8 cellular contexts compared by ENCODE assay signal in the genomic region with DNA sequence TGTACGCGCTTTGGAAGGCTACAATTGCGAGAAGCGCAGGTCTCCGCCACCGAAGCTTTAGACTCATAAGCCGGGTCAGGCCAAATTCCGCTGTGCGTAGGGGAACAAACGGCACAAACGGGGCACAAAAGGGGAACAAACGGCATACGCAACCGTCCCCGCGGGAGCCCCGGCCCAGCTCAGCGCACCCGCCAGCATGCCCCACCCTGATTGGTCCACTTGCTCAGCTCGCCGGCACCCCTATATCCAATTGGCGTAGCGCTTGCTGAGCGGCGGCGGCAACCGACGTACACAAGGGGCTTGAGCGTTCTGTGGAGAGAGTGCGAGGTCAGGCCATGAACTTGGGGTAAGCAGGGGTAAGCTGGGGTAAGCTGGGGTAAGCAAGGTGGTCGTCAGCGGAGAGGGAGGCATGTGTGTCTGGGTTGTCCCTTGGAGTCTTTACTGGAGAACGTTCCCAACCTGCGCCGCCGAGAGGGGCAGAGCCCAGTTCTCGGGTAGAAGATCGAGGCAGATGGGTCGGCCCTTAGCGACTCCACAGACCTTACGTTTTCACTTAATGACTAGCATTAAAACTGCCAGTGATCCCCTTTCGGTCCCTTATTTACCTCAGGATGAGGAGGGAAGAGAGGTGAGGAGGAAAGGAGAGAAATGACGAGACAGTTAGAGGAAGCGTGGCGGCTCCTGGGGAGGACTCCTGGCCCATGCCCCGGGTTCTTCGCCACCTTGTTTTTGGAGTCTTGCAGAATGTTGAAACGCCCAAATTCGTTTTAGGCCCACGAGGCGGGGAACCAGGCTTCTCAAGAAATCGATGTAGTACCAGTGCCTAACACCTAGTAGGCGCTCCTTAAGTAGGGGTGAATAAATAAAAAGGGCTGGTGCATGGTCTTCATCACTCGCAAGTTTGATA. TPM values are rescaled to one million over a fixed set of nuclear protein-coding genes. Genes with fewer than 3 reads are reported as not detected.
DNase-seq lines count a peak whose midpoint lies in the region; ATAC-seq, FAIRE-seq and TF ChIP-seq lines count a peak whose summit lies in the region.

TSS of gene CCDC66 (plus strand) at position 268 of the 907 bp plus-strand sequence. CDS start at position 336, 68 bp downstream.

- TF ChIP-seq CTCF in right atrium auricular region (IDR thresholded peaks at IDR 0.05), result peak; percentile 72 to 78
- peak; percentile 74 for TF ChIP-seq CTCF in psoas muscle (IDR thresholded peaks at IDR 0.05)

- ATAC-seq in GM18498 (IDR thresholded peaks at IDR 0.05; ENCODE audit: unreplicated experiment), result peak; percentile 100
- ATAC-seq in HG02885 (IDR thresholded peaks at IDR 0.05; ENCODE audit: poor library complexity, unreplicated experiment), result peak; percentile 100
- ATAC-seq in psoas muscle, result peak; percentile 100

- H3K27ac Mint-ChIP-seq in T-helper 1 cell treated with Interleukin-12 subunit alpha and Interleukin-12 subunit beta and Interleukin-4 antibody, amounts not matched to agents 30 μg/mL and 1 μg/mL, for 36 hours, result peak within 1 kb of the TSS; percentile 97

- H3K4me3 Mint-ChIP-seq in T-helper 1 cell treated with Interleukin-12 subunit alpha and Interleukin-12 subunit beta and Interleukin-4 antibody, amounts not matched to agents 30 μg/mL and 1 μg/mL, for 36 hours, result peak within 1 kb of the TSS; percentile 97

- H3K9me3 Mint-ChIP-seq in T-helper 1 cell treated with Interleukin-12 subunit alpha and Interleukin-12 subunit beta and Interleukin-4 antibody, amounts not matched to agents 30 μg/mL and 1 μg/mL, for 36 hours, result peaks cover 4% of the 10 kb centered on the region

- peak; percentile 36 for DNase-seq in NCI-H1694 (lab: John Stamatoyannopoulos, UW)
- peak; percentile 41 to 95 (median 88) for DNase-seq in amygdala (lab: John Stamatoyannopoulos, UW)
- DNase-seq in right atrium auricular region (ENCODE audit: low spot score), result peak; percentile 97
- peak; percentile 95 to 98 for DNase-seq in psoas muscle
- peak; percentile 98 for DNase-seq in urothelium cell line (ENCODE audit: low spot score)

- peaks cover 15% of the 10 kb centered on the region for H3K36me3 Mint-ChIP-seq in T-helper 1 cell treated with Interleukin-12 subunit alpha and Interleukin-12 subunit beta and Interleukin-4 antibody, amounts not matched to agents 30 μg/mL and 1 μg/mL, for 36 hours (ENCODE audit: low read depth)

- H3K4me1 Mint-ChIP-seq in T-helper 1 cell treated with Interleukin-12 subunit alpha and Interleukin-12 subunit beta and Interleukin-4 antibody, amounts not matched to agents 30 μg/mL and 1 μg/mL, for 36 hours (ENCODE audit: low read depth), result peaks cover 21% of the 10 kb centered on the region

- peaks cover 21% of the 10 kb centered on the region for H3K27me3 Mint-ChIP-seq in T-helper 1 cell treated with Interleukin-12 subunit alpha and Interleukin-12 subunit beta and Interleukin-4 antibody, amounts not matched to agents 30 μg/mL and 1 μg/mL, for 36 hours (ENCODE audit: low read depth)

- H3K4me3 ChIP-seq in right atrium auricular region, result peak within 1 kb of the TSS; percentile 59 to 81
- peak within 1 kb of the TSS; percentile 80 for H3K4me3 ChIP-seq in psoas muscle

- intact Hi-C loops in psoas muscle (cut with DNase I), result loop anchor here in 1 of 2 donors (5.0 kb wide), 1 partner anchor 245 kb away; the partner anchor contains the start of gene ARHGEF3

- H3K27ac ChIP-seq in right atrium auricular region (peak within 1 kb of the TSS; percentile 86 to 88), psoas muscle (peak within 1 kb of the TSS; percentile 85)

- WGBS in psoas muscle, 3 donors, result 0% methylated on average over 50 to 54 of the region's 54 CpGs

- FAIRE-seq in urothelium cell line (lab: Jason Lieb, UNC), result peak; percentile 94

- no peaks in the 10 kb centered on the region for H3K9me3 ChIP-seq in right atrium auricular region
- no peaks in the 10 kb centered on the region for H3K9me3 ChIP-seq in psoas muscle

- no peaks in the 10 kb centered on the region for H3K27me3 ChIP-seq in right atrium auricular region
- no peaks in the 10 kb centered on the region for H3K27me3 ChIP-seq in psoas muscle (ENCODE audit: insufficient read depth in 3 of 3, low read length in 2 of 3)

- H3K36me3 ChIP-seq in right atrium auricular region, result peaks cover 19% of the 10 kb centered on the region
- peaks cover 2 to 29% of the 10 kb centered on the region in 2 donors for H3K36me3 ChIP-seq in psoas muscle (ENCODE audit: insufficient read depth in 1 of 2, low read depth in 1 of 2)

- H3K4me1 ChIP-seq in right atrium auricular region (peaks cover 0 to 11% of the 10 kb centered on the region in 2 donors), psoas muscle (peaks cover 10% of the 10 kb centered on the region)

RNA-seq across cellular contexts. Expression of gene CCDC66, which starts in this region (rescaled TPM):
- total RNA-seq in right atrium auricular region (10 to 100 TPM; 12.5 to 17.8 TPM), psoas muscle (10 to 100 TPM in 2 of 4 donors, 1 to 10 TPM in 2; 7.5 to 14.8 (median 10.2) TPM)
- 10 to 100 TPM in 1 of 3 donors, 1 to 10 TPM in 2; 5.5 to 11.4 (median 7.0) TPM for polyA plus RNA-seq in psoas muscle

Comparison
In these comparisons a context has a peak if more than half of its experiments do, and no peak if none do; other contexts are left out.
1. Peak in every context shown above with its lines: DNase-seq, ATAC-seq, H3K4me3 ChIP-seq and H3K27ac ChIP-seq.
2. DNase-seq: peak in every context shown above with its lines; median percentile 98 in urothelium cell line; 97 in right atrium auricular region; 96 in psoas muscle; 88 in amygdala; 36 in NCI-H1694.